ENCODE assay signal across 1 cellular context in the genomic region with DNA sequence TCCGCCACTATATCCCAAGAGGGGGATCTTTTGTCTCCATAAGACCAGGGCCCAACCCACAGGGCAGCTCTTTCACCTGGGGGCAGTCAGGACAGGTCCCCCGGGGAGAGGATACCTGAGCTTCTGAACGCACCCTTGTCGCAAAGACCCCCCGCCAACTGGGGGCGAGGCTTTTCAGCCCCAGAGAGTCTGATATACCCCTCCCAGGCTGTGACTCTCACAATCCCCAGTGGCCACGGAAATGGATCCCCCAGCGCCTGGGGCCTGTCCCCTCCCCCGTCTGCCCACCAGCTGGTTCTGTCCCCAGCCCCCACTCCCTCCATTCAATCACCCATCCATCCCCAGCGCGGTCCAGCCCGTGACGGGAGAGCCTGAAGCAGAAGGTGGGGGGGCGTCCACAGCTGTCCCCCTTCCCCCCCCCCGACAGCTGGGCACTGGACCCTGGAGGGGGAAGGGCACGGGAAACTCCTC.
TF ChIP-seq lines count a peak whose summit lies in the region.

No MANE protein-coding gene starts in this region.

TF ChIP-seq in HCT116, 20 proteins besides CTCF, POLR2A, EP300 and RAD21 (continued from another document):
- TF ChIP-seq, protein P1, sequence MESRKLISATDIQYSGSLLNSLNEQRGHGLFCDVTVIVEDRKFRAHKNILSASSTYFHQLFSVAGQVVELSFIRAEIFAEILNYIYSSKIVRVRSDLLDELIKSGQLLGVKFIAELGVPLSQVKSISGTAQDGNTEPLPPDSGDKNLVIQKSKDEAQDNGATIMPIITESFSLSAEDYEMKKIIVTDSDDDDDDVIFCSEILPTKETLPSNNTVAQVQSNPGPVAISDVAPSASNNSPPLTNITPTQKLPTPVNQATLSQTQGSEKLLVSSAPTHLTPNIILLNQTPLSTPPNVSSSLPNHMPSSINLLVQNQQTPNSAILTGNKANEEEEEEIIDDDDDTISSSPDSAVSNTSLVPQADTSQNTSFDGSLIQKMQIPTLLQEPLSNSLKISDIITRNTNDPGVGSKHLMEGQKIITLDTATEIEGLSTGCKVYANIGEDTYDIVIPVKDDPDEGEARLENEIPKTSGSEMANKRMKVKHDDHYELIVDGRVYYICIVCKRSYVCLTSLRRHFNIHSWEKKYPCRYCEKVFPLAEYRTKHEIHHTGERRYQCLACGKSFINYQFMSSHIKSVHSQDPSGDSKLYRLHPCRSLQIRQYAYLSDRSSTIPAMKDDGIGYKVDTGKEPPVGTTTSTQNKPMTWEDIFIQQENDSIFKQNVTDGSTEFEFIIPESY (IDR thresholded peaks at IDR 0.05; ENCODE audit: extremely low read depth, insufficient replicate concordance, low read length): no peak
- no peak for TF ChIP-seq ELF1 (IDR thresholded peaks at IDR 0.05; ENCODE audit: borderline replicate concordance, low read depth)
- TF ChIP-seq EGR1 (IDR thresholded peaks at IDR 0.05; ENCODE audit: low read depth): no peak
- no peak for TF ChIP-seq FOSL1 (IDR thresholded peaks at IDR 0.05; ENCODE audit: low read depth)
- TF ChIP-seq CEBPB (IDR thresholded peaks at IDR 0.05; ENCODE audit: low read depth): no peak
- TF ChIP-seq MAX (IDR thresholded peaks at IDR 0.05): no peak
TF ChIP-seq in HCT116: peak in this region for 0.
